Comparison of ENCODE assay signal across 8 cellular contexts in genomic region chr3:39189648-39190269, GRCh38. TPM values are rescaled to one million over a fixed set of nuclear protein-coding genes. Genes with fewer than 3 reads are reported as not detected.
DNase-seq lines count a peak whose midpoint lies in the region; ATAC-seq and TF ChIP-seq lines count a peak whose summit lies in the region.

No MANE protein-coding gene starts in this region.

- H3K79me2 ChIP-seq in PC-9 (ENCODE audit: low read depth), result no peaks in the 10 kb centered on the region

- CTCF ChIA-PET in PC-9 (lab: Charles Lee), result interaction anchor here (0.5 to 1.2 kb wide), 2 partner anchors 99 to 655 kb away, joined by 4 to 9 read pairs; no protein-coding TSS in a partner anchor

- intact Hi-C loops in PC-9 (cut with micrococcal nuclease; ENCODE audit: unreplicated experiment), result loop anchor here (1.0 to 5.0 kb wide), 3 partner anchors 63 to 188 kb away; no protein-coding TSS in a partner anchor
- intact Hi-C loops in activated T-helper 2 cell treated with anti-CD3 and anti-CD28 coated beads, Interferon-gamma antibody, Interleukin-2, Interleukin-4, amounts not matched to agents 10 μg/mL and 5 μg/mL and 100 μg/mL, durations not matched to agents 14 hours and 24 hours and 36 hours (cut with micrococcal nuclease), result loop anchor here (1.0 to 10.0 kb wide), 4 partner anchors 55 to 188 kb away; no protein-coding TSS in a partner anchor
- intact Hi-C loops in vagina (cut with DNase I), result loop anchor here (5.0 kb wide), 1 partner anchor 98 kb away; no protein-coding TSS in a partner anchor

- TF ChIP-seq CTCF in HL-60 (IDR thresholded peaks at IDR 0.05; ENCODE audit: insufficient read depth, low read length), result peak; percentile 77
- peak; percentile 77 for TF ChIP-seq CTCF in PC-9 (conservative IDR thresholded peaks at IDR 0.05)
- TF ChIP-seq CTCF in fibroblast of villous mesenchyme (IDR thresholded peaks at IDR 0.05; ENCODE audit: insufficient read depth, low read depth, low read length), result peak; percentile 73
- TF ChIP-seq CTCF in omental fat pad (IDR thresholded peaks at IDR 0.05), result peak in 2 of 3 donors; percentile 3 to 69
- TF ChIP-seq CTCF in vagina (IDR thresholded peaks at IDR 0.05), result peak in 2 of 3 experiments; percentile 39 to 60

- no peaks in the 10 kb centered on the region for H3K27me3 ChIP-seq in HL-60 (ENCODE audit: insufficient read depth, poor library complexity, severe bottlenecking)
- no peaks in the 10 kb centered on the region for H3K27me3 ChIP-seq in PC-9 (ENCODE audit: insufficient read depth, low read depth)
- no peaks in the 10 kb centered on the region for H3K27me3 ChIP-seq in vagina

- no peaks in the 10 kb centered on the region for H3K36me3 Mint-ChIP-seq in activated T-helper 2 cell treated with anti-CD3 and anti-CD28 coated beads, Interferon-gamma antibody, Interleukin-2, Interleukin-4, amounts not matched to agents 10 μg/mL and 5 μg/mL and 100 μg/mL, durations not matched to agents 14 hours and 24 hours and 36 hours (ENCODE audit: low read depth)

- DNase-seq in activated gamma-delta T cell treated with Interleukin-2 at 50 U/mL for 16 hours (peak; percentile 40), activated gamma-delta T cell (lab: John Stamatoyannopoulos, UW) (no peak), HL-60 (ENCODE audit: low read depth in 1 of 2, low spot score in 1 of 2) (peak; percentile 66 to 72), PC-9 (peak; percentile 47 to 51), fibroblast of villous mesenchyme (ENCODE audit: low read depth) (peak; percentile 72), omental fat pad (ENCODE audit: low spot score) (no peak), vagina (ENCODE audit: extremely low spot score in 2 of 2) (peak in 1 of 2 donors; percentile 83)
- peak; percentile 54 for DNase-seq in activated T-helper 2 cell treated with anti-CD3 and anti-CD28 coated beads, Interferon-gamma antibody, Interleukin-2, Interleukin-4, amounts not matched to agents 10 μg/mL and 5 μg/mL and 100 μg/mL, durations not matched to agents 14 hours and 24 hours and 36 hours (ENCODE audit: low spot score)

- no peaks in the 10 kb centered on the region for H3F3A ChIP-seq in PC-9 (ENCODE audit: insufficient read depth, low read depth)

- BruUV-seq in PC-9 (replicated peaks; lab: Mats Ljungman, UMichigan), result no TSS peak

- no peak overlapping the region for H2AFZ ChIP-seq in PC-9

- peaks cover 24% of the 10 kb centered on the region for H3K4me1 Mint-ChIP-seq in activated T-helper 2 cell treated with anti-CD3 and anti-CD28 coated beads, Interferon-gamma antibody, Interleukin-2, Interleukin-4, amounts not matched to agents 10 μg/mL and 5 μg/mL and 100 μg/mL, durations not matched to agents 14 hours and 24 hours and 36 hours (ENCODE audit: low read depth)

- H3K9me2 ChIP-seq in PC-9 (ENCODE audit: insufficient read depth), result no peaks in the 10 kb centered on the region

- H3K27ac Mint-ChIP-seq in activated T-helper 2 cell treated with anti-CD3 and anti-CD28 coated beads, Interferon-gamma antibody, Interleukin-2, Interleukin-4, amounts not matched to agents 10 μg/mL and 5 μg/mL and 100 μg/mL, durations not matched to agents 14 hours and 24 hours and 36 hours, result no peak overlapping the region

- H3K4me3 ChIP-seq in HL-60 (replicated peaks; ENCODE audit: insufficient read depth, low read length) (no peak overlapping the region), PC-9 (no peak overlapping the region), fibroblast of villous mesenchyme (ENCODE audit: low read depth, low read length) (no peak overlapping the region), vagina (no peak overlapping the region)

- no peaks in the 10 kb centered on the region for H3K27me3 Mint-ChIP-seq in activated T-helper 2 cell treated with anti-CD3 and anti-CD28 coated beads, Interferon-gamma antibody, Interleukin-2, Interleukin-4, amounts not matched to agents 10 μg/mL and 5 μg/mL and 100 μg/mL, durations not matched to agents 14 hours and 24 hours and 36 hours (ENCODE audit: low read depth)

- H3K36me3 ChIP-seq in PC-9 (ENCODE audit: low read depth), result no peaks in the 10 kb centered on the region
- H3K36me3 ChIP-seq in vagina, result no peaks in the 10 kb centered on the region

- H3K4me3 Mint-ChIP-seq in activated T-helper 2 cell treated with anti-CD3 and anti-CD28 coated beads, Interferon-gamma antibody, Interleukin-2, Interleukin-4, amounts not matched to agents 10 μg/mL and 5 μg/mL and 100 μg/mL, durations not matched to agents 14 hours and 24 hours and 36 hours (ENCODE audit: low read depth), result no peak overlapping the region

- H3K9me3 ChIP-seq in PC-9 (ENCODE audit: insufficient read depth, low read depth), result no peaks in the 10 kb centered on the region
- H3K9me3 ChIP-seq in vagina, result no peaks in the 10 kb centered on the region

- POLR2A ChIA-PET in PC-9 (lab: Charles Lee; ENCODE audit: unreplicated experiment), result interaction anchor here (0.6 kb wide), 1 partner anchor 33 kb away, joined by 3 read pairs; no protein-coding TSS in a partner anchor

- ATAC-seq in omental fat pad (ENCODE audit: low FRiP score), result peak; percentile 72

- no peaks in the 10 kb centered on the region for H3K9me3 Mint-ChIP-seq in activated T-helper 2 cell treated with anti-CD3 and anti-CD28 coated beads, Interferon-gamma antibody, Interleukin-2, Interleukin-4, amounts not matched to agents 10 μg/mL and 5 μg/mL and 100 μg/mL, durations not matched to agents 14 hours and 24 hours and 36 hours

- TF ChIP-seq POLR2A in vagina (IDR thresholded peaks at IDR 0.05), result no peak

- H3K4me1 ChIP-seq in PC-9 (replicated peaks; ENCODE audit: insufficient read depth) (no peaks in the 10 kb centered on the region), vagina (no peaks in the 10 kb centered on the region)

- no peaks in the 10 kb centered on the region for H4K20me1 ChIP-seq in PC-9 (ENCODE audit: insufficient read depth)

- no peak overlapping the region for H3K4me2 ChIP-seq in PC-9

- no peak overlapping the region for H3K27ac ChIP-seq in HL-60 (replicated peaks)
- no peak overlapping the region for H3K27ac ChIP-seq in PC-9
- H3K27ac ChIP-seq in vagina, result no peak overlapping the region

RNA-seq across cellular contexts. Expression of gene XIRP1, which starts 2.6 kb away (rescaled TPM):
- total RNA-seq in PC-9 (2021) (not detected in 2 replicates), fibroblast of villous mesenchyme (under 0.01 TPM in 1 of 2 replicates, not detected in the other), omental fat pad (1 to 10 TPM in 1 of 4 donors, under 1 TPM in 1, not detected in 2; 0.65 to 2.0 TPM), vagina (not detected)
- 4.3 and 4.7 TPM in 2 replicates for total RNA-seq in activated T-helper 2 cell treated with anti-CD3 and anti-CD28 coated beads, Interferon-gamma antibody, Interleukin-2, Interleukin-4, amounts not matched to agents 10 μg/mL and 5 μg/mL and 100 μg/mL, durations not matched to agents 14 hours and 24 hours and 36 hours

RNA-seq across cellular contexts. Expression of gene CSRNP1, which starts 36.4 kb away (rescaled TPM):
- total RNA-seq in PC-9 (2021), result 9.2 and 10.3 TPM in 2 replicates
- total RNA-seq in activated T-helper 2 cell treated with anti-CD3 and anti-CD28 coated beads, Interferon-gamma antibody, Interleukin-2, Interleukin-4, amounts not matched to agents 10 μg/mL and 5 μg/mL and 100 μg/mL, durations not matched to agents 14 hours and 24 hours and 36 hours, result 54.0 and 55.4 TPM in 2 replicates
- total RNA-seq in fibroblast of villous mesenchyme, result 16.8 and 20.7 TPM in 2 replicates
- total RNA-seq in omental fat pad, result 100 to 1,000 TPM in 2 of 4 donors, 10 to 100 TPM in 2; 52.0 to 321 (median 90.8) TPM
- 99.7 TPM for total RNA-seq in vagina

Comparison
In these comparisons a context has a peak if more than half of its experiments do, and no peak if none do; other contexts are left out.
1. DNase-seq: peak in activated gamma-delta T cell treated with Interleukin-2 at 50 U/mL for 16 hours (single experiment), HL-60 (2 of 2), PC-9 (2 of 2), activated T-helper 2 cell treated with anti-CD3 and anti-CD28 coated beads, Interferon-gamma antibody, Interleukin-2, Interleukin-4, amounts not matched to agents 10 μg/mL and 5 μg/mL and 100 μg/mL, durations not matched to agents 14 hours and 24 hours and 36 hours (single experiment) and fibroblast of villous mesenchyme (single experiment); none in activated gamma-delta T cell (single experiment) and omental fat pad (single experiment).
2. Peak in every context shown above with its lines, with median percentiles within 50 percentile points of each other: CTCF ChIP-seq.